14 cellular contexts compared by ENCODE assay signal in the genomic region with DNA sequence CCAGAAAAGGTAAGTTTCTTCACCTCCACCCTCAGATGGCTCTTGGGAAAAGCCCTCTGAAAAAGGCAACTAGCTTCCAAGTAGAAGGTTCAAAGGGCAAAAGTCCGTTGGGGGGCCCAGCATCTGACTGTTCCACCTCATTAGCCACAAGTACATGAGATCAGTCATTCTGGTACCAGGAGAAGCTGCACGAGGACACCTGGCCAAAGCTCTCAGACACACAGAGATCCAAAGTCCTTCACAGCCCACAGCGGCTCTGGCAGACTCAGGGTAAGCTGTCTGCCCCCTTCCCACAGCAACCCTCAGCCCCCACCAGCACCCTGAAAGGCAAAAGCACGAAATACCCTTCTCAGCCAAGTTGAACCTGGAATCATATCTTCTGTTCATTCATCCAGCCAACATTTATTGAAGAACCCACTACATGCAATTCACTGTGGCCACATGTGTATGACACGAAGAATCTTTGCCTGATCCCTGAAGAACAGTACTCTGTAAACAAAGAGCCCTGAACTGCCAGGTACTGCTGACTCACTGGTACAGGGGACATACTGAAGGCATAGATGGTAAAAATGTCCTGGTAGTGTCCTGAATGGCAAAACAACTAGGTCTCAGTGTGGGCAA. TPM values are rescaled to one million over a fixed set of nuclear protein-coding genes. Genes with fewer than 3 reads are reported as not detected.
DNase-seq lines count a peak whose midpoint lies in the region; ATAC-seq and TF ChIP-seq lines count a peak whose summit lies in the region.
"Had no signal": no experiment of that assay in that cellular context is flagged by ENCODE, and none has a peak within 500 bp of the region (broad histone marks: within the 10 kb centered on the region; RNA-seq: fewer than 3 reads in every experiment).

No MANE protein-coding gene starts in this region.

- TF ChIP-seq CTCF in epithelial cell of esophagus (IDR thresholded peaks at IDR 0.05; ENCODE audit: insufficient read depth, low read depth, low read length, missing control alignments) (no peak), psoas muscle (IDR thresholded peaks at IDR 0.05) (no peak)

- no peaks in the 10 kb centered on the region for H3K4me1 Mint-ChIP-seq in activated T-cell treated with anti-CD3 and anti-CD28 coated beads, Interleukin-2, amount 50 U/mL, for 24 hours (ENCODE audit: low read depth)

- intact Hi-C loops in psoas muscle (cut with DNase I) = no loop called here

- H3K27ac Mint-ChIP-seq in activated T-cell treated with anti-CD3 and anti-CD28 coated beads, Interleukin-2, amount 50 U/mL, for 24 hours = no peak overlapping the region
- H3K27ac Mint-ChIP-seq: stimulated activated naive CD8-positive, alpha-beta T cell treated with anti-CD3 and anti-CD28 coated beads, Interleukin-15, Interleukin-2, amounts not matched to agents 100 ng/mL and 50 ng/mL, for 24 hours; T-helper 1 cell treated with Interleukin-12 subunit alpha and Interleukin-12 subunit beta and Interleukin-4 antibody, amounts not matched to agents 30 μg/mL and 1 μg/mL, for 36 hours had no signal

- no peak overlapping the region for H3K4me3 Mint-ChIP-seq in activated T-cell treated with anti-CD3 and anti-CD28 coated beads, Interleukin-2, amount 50 U/mL, for 24 hours
- H3K4me3 Mint-ChIP-seq: stimulated activated naive CD8-positive, alpha-beta T cell treated with anti-CD3 and anti-CD28 coated beads, Interleukin-15, Interleukin-2, amounts not matched to agents 100 ng/mL and 50 ng/mL, for 24 hours; T-helper 1 cell treated with Interleukin-12 subunit alpha and Interleukin-12 subunit beta and Interleukin-4 antibody, amounts not matched to agents 30 μg/mL and 1 μg/mL, for 36 hours had no signal

- 48 to 64% (median 63%) methylated on average over 5 of the region's 5 CpGs for WGBS in psoas muscle, 3 donors

- no peaks in the 10 kb centered on the region for H3K36me3 ChIP-seq in psoas muscle (ENCODE audit: insufficient read depth in 1 of 2, low read depth in 1 of 2)
- H3K36me3 ChIP-seq: breast epithelium had no signal

- no peaks in the 10 kb centered on the region for H3K9me3 Mint-ChIP-seq in activated T-cell treated with anti-CD3 and anti-CD28 coated beads, Interleukin-2, amount 50 U/mL, for 24 hours
- H3K9me3 Mint-ChIP-seq: stimulated activated naive CD8-positive, alpha-beta T cell treated with anti-CD3 and anti-CD28 coated beads, Interleukin-15, Interleukin-2, amounts not matched to agents 100 ng/mL and 50 ng/mL, for 24 hours; T-helper 1 cell treated with Interleukin-12 subunit alpha and Interleukin-12 subunit beta and Interleukin-4 antibody, amounts not matched to agents 30 μg/mL and 1 μg/mL, for 36 hours had no signal

- no peaks in the 10 kb centered on the region for H3K36me3 Mint-ChIP-seq in activated T-cell treated with anti-CD3 and anti-CD28 coated beads, Interleukin-2, amount 50 U/mL, for 24 hours (ENCODE audit: low read depth)

- H3K4me1 ChIP-seq in psoas muscle = no peaks in the 10 kb centered on the region
- H3K4me1 ChIP-seq: breast epithelium had no signal

- DNase-seq in epithelial cell of esophagus (ENCODE audit: low read depth) (peak; percentile 30), psoas muscle (no peak), HUDEP-2 (lab: John Stamatoyannopoulos, UW; ENCODE audit: unreplicated experiment in 76 of 76) (no peak)
- no peak for DNase-seq in activated T-cell treated with anti-CD3 and anti-CD28 coated beads, Interleukin-2, amount 50 U/mL, for 24 hours
- DNase-seq: activated CD4-positive, alpha-beta T cell treated with anti-CD3 and anti-CD28 coated beads, Interleukin-2, amount 50 U/mL, for 48 hours; stimulated activated CD4-positive, alpha-beta T cell treated with anti-CD3 and anti-CD28 coated beads, Interleukin-1b, Interleukin-23, amount 100 ng/mL, for 48 hours had no signal

- peaks cover 31% of the 10 kb centered on the region for H3K27me3 Mint-ChIP-seq in activated T-cell treated with anti-CD3 and anti-CD28 coated beads, Interleukin-2, amount 50 U/mL, for 24 hours

- ATAC-seq in GM18498 (IDR thresholded peaks at IDR 0.05; ENCODE audit: unreplicated experiment) = peak; percentile 58
- ATAC-seq in GM21529 (IDR thresholded peaks at IDR 0.05; ENCODE audit: unreplicated experiment) = peak; percentile 57
- peak; percentile 71 for ATAC-seq in HG03354 (IDR thresholded peaks at IDR 0.05; ENCODE audit: poor library complexity, severe bottlenecking, unreplicated experiment)
- ATAC-seq in psoas muscle = no peak
- no peak for ATAC-seq in GM19397 (IDR thresholded peaks at IDR 0.05; ENCODE audit: unreplicated experiment)

- no peaks in the 10 kb centered on the region for H3K9me3 ChIP-seq in psoas muscle
- H3K9me3 ChIP-seq: breast epithelium had no signal

- peaks cover 0 to 10% (median 4%) of the 10 kb centered on the region in 3 donors for H3K27me3 ChIP-seq in psoas muscle (ENCODE audit: insufficient read depth in 3 of 3, low read length in 2 of 3)
- H3K27me3 ChIP-seq: breast epithelium had no signal

- no peak overlapping the region for H3K4me3 ChIP-seq in epithelial cell of esophagus (ENCODE audit: low read length)
- no peak overlapping the region for H3K4me3 ChIP-seq in psoas muscle
- H3K4me3 ChIP-seq: breast epithelium, lung had no signal

- no peak overlapping the region for H3K27ac ChIP-seq in psoas muscle
- H3K27ac ChIP-seq: breast epithelium had no signal

RNA-seq across cellular contexts. Expression of gene SLC7A7, which starts 19.0 kb away (rescaled TPM):
- total RNA-seq in psoas muscle = 1 to 10 TPM; 1.3 to 2.6 (median 2.0) TPM
- 1 to 10 TPM in 1 of 3 donors, under 1 TPM in 2; 0.93 to 2.6 (median 0.97) TPM for polyA plus RNA-seq in psoas muscle

RNA-seq across cellular contexts. Expression of gene OXA1L, which starts 29.7 kb away (rescaled TPM):
- 100 to 1,000 TPM in 3 of 4 donors, 10 to 100 TPM in 1; 90.7 to 151 (median 131) TPM for total RNA-seq in psoas muscle
- polyA plus RNA-seq in psoas muscle = 100 to 1,000 TPM; 115 to 168 (median 158) TPM

RNA-seq across cellular contexts. Expression of gene MRPL52, which starts 33.5 kb away (rescaled TPM):
- 10 to 100 TPM; 79.1 to 91.2 (median 84.9) TPM for total RNA-seq in psoas muscle
- polyA plus RNA-seq in psoas muscle = 100 to 1,000 TPM in 2 of 3 donors, 10 to 100 TPM in 1; 92.0 to 246 (median 102) TPM

RNA-seq across cellular contexts. Expression of gene MMP14, which starts 40.2 kb away (rescaled TPM):
- total RNA-seq in psoas muscle = 10 to 100 TPM in 3 of 4 donors, 1 to 10 TPM in 1; 9.6 to 18.5 (median 14.7) TPM
- polyA plus RNA-seq in psoas muscle = 10 to 100 TPM in 2 of 3 donors, 1 to 10 TPM in 1; 7.6 to 15.1 (median 10.0) TPM

Comparison
In these comparisons a context has a peak if more than half of its experiments do, and no peak if none do; other contexts are left out.
1. ATAC-seq: peak in GM18498 (single experiment), GM21529 (single experiment) and HG03354 (single experiment); none in psoas muscle (0 of 4) and GM19397 (single experiment).